Comparison of ENCODE assay signal across 26 cellular contexts in the genomic region with DNA sequence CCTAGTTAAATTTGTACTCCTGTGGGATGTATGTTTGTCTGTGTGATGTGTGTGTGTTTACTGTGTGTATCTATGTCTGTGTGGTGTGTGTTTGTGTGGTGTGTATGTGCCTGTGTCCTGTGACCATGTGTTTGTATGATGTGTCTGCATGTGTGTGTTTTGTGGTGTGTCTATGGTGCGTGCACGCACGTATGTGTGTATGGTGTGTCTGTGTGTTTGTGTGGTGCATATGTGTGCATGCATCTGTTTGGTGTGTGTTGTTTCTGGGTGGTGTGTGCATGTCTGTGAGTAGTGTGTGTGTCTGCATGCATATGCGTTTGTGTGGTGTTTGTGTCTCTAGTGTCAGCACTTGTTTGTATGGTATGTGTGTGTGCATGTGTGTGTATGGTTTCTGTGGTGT.
DNase-seq lines count a peak whose midpoint lies in the region; ATAC-seq, FAIRE-seq and TF ChIP-seq lines count a peak whose summit lies in the region.
"Had no signal": no experiment of that assay in that cellular context is flagged by ENCODE, and none has a peak within 500 bp of the region (broad histone marks: within the 10 kb centered on the region; RNA-seq: fewer than 3 reads in every experiment).

No MANE protein-coding gene starts in this region.

- no CpG with 5 or more reads among the region's 4 CpGs for WGBS in H9 (ENCODE audit: extremely low coverage, insufficient read length, low lambda C conversion rate)
- no CpG with 5 or more reads among the region's 4 CpGs for WGBS in IMR-90 (ENCODE audit: extremely low coverage in 2 of 2, insufficient read length in 1 of 2), 2 experiments
- 99% methylated on average over 4 of the region's 4 CpGs; no CpG with 5 or more reads in 1 of the 2 experiments for WGBS in H1 (ENCODE audit: extremely low coverage in 1 of 2, insufficient coverage in 1 of 2, insufficient read length in 1 of 2, insufficient replicate concordance in 2 of 2, low coverage in 1 of 2, low lambda C conversion rate in 2 of 2, missing lambda C conversion rate in 1 of 2), 2 experiments
- WGBS in psoas muscle, 3 donors, result 91 to 99% (median 97%) methylated on average over 4 of the region's 4 CpGs

- no peaks in the 10 kb centered on the region for H3K4me1 Mint-ChIP-seq in H9
- H3K4me1 Mint-ChIP-seq: CD14-positive monocyte; CD8-positive, alpha-beta memory T cell; GM23338 had no signal

- H4K5ac ChIP-seq in H9 (ENCODE audit: insufficient read length, low read depth, low read length), result peak overlapping the region; percentile 3
- no peak overlapping the region for H4K5ac ChIP-seq in IMR-90 (ENCODE audit: low read depth, low read length)
- H4K5ac ChIP-seq in H1 (ENCODE audit: insufficient read length, low read depth, low read length), result no peak overlapping the region

- dilution Hi-C loops in IMR-90 (cut with HindIII; ENCODE audit: low sequenced_read_pairs, unreplicated experiment), result no loop called here

- H2BK5ac ChIP-seq in H9 (ENCODE audit: insufficient read length, low read length), result no peak overlapping the region
- H2BK5ac ChIP-seq in IMR-90 (ENCODE audit: low read depth, low read length, poor library complexity, severe bottlenecking), result peak overlapping the region; percentile 33
- no peak overlapping the region for H2BK5ac ChIP-seq in H1 (ENCODE audit: low read depth, low read length)

- H4K20me1 ChIP-seq in H9 (ENCODE audit: control insufficient read depth, insufficient read depth, insufficient read length) (no peaks in the 10 kb centered on the region), IMR-90 (ENCODE audit: insufficient read depth, low read length) (no peaks in the 10 kb centered on the region), H1 (replicated peaks in 1 of 2; ENCODE audit: control insufficient read depth in 1 of 2, insufficient read depth in 2 of 2, low read length in 2 of 2) (no peaks in the 10 kb centered on the region)
- H4K20me1 ChIP-seq: BLaER1 treated with 17β-estradiol and CSF1 and Interleukin-3, amounts not matched to agents 10 nM and 100 nM had no signal

- BruUV-seq in IMR-90 (replicated peaks; lab: Mats Ljungman, UMichigan), result no TSS peak

- no peaks in the 10 kb centered on the region for H3K79me2 ChIP-seq in H9 (ENCODE audit: insufficient read depth, low read length)
- no peaks in the 10 kb centered on the region for H3K79me2 ChIP-seq in H1 (ENCODE audit: control insufficient read depth in 1 of 2, insufficient read depth in 2 of 2, low read length in 2 of 2)

- no peak overlapping the region for H3K4me3 Mint-ChIP-seq in H9
- H3K4me3 Mint-ChIP-seq: CD14-positive monocyte; CD4-positive, alpha-beta T cell; CD8-positive, alpha-beta memory T cell; GM23338 had no signal

- POLR2A ChIA-PET in IMR-90 (lab: Charles Lee; ENCODE audit: unreplicated experiment) (no interaction called here), H1 (lab: Charles Lee; ENCODE audit: partially characterized antibody) (no interaction called here)

- H2BK12ac ChIP-seq in H9 (ENCODE audit: insufficient read length, low read depth, low read length) (no peak overlapping the region), H1 (ENCODE audit: low read depth, low read length) (no peak overlapping the region; the same call in 1 of the 2 replicates)

- H3K4ac ChIP-seq in H9 (ENCODE audit: low read depth, low read length), result no peak overlapping the region
- no peak overlapping the region for H3K4ac ChIP-seq in IMR-90 (ENCODE audit: low read depth, low read length)
- H3K4ac ChIP-seq in H1 (replicated peaks; ENCODE audit: insufficient read length, low read depth, low read length), result peak overlapping the region; percentile 91

- H3K4me3 ChIP-seq in IMR-90 (ENCODE audit: insufficient read depth, low read depth, low read length) (no peak overlapping the region), H1 (ENCODE audit: extremely low read depth in 1 of 4, insufficient read depth in 2 of 4, low read depth in 3 of 4, low read length in 4 of 4) (no peak overlapping the region), psoas muscle (no peak overlapping the region)
- H3K4me3 ChIP-seq: A549; BLaER1 treated with 17β-estradiol and CSF1 and Interleukin-3, amounts not matched to agents 10 nM and 100 nM; GM23338 had no signal

- CTCF ChIA-PET in IMR-90 (lab: Yijun Ruan, JAX), result no interaction called here
- CTCF ChIA-PET in H1 (lab: Charles Lee; ENCODE audit: partially characterized antibody), result no interaction called here

- H2BK20ac ChIP-seq in H9 (ENCODE audit: low read depth, low read length, poor library complexity, severe bottlenecking) (no peak overlapping the region), IMR-90 (ENCODE audit: low read depth, low read length) (no peak overlapping the region), H1 (ENCODE audit: low read length) (no peak overlapping the region)

- H3K27ac Mint-ChIP-seq in H9, result no peak overlapping the region
- H3K27ac Mint-ChIP-seq: CD14-positive monocyte; CD4-positive, alpha-beta T cell; CD8-positive, alpha-beta memory T cell; GM23338 had no signal

- H3K27ac ChIP-seq in H9 (ENCODE audit: insufficient read length, low read depth, low read length), result no peak overlapping the region
- no peak overlapping the region for H3K27ac ChIP-seq in IMR-90 (ENCODE audit: insufficient read depth, low read length)
- no peak overlapping the region for H3K27ac ChIP-seq in H1 (ENCODE audit: low read depth, low read length)
- no peak overlapping the region for H3K27ac ChIP-seq in psoas muscle
- H3K27ac ChIP-seq: A549; BLaER1 treated with 17β-estradiol and CSF1 and Interleukin-3, amounts not matched to agents 10 nM and 100 nM had no signal

- intact Hi-C loops in IMR-90 (cut with micrococcal nuclease), result no loop called here
- intact Hi-C loops in psoas muscle (cut with DNase I), result loop anchor here in 1 of 2 donors (10.0 kb wide), 1 partner anchor 56 kb away; no protein-coding TSS in a partner anchor

- H4K91ac ChIP-seq in H9 (ENCODE audit: insufficient read length, low read depth, low read length), result no peak overlapping the region
- H4K91ac ChIP-seq in IMR-90 (ENCODE audit: insufficient read depth, low read depth, low read length), result no peak overlapping the region
- no peak overlapping the region for H4K91ac ChIP-seq in H1 (replicated peaks; ENCODE audit: insufficient read length, low read length)

- H3K36me3 ChIP-seq in IMR-90 (ENCODE audit: control insufficient read depth, insufficient read depth, low read length), result no peaks in the 10 kb centered on the region
- H3K36me3 ChIP-seq in H1 (ENCODE audit: control insufficient read depth in 2 of 4, insufficient read depth in 4 of 4, low read length in 3 of 4), result no peaks in the 10 kb centered on the region
- H3K36me3 ChIP-seq in psoas muscle (ENCODE audit: insufficient read depth in 1 of 2, low read depth in 1 of 2), result no peaks in the 10 kb centered on the region
- H3K36me3 ChIP-seq: BE2C; BLaER1 treated with 17β-estradiol and CSF1 and Interleukin-3, amounts not matched to agents 10 nM and 100 nM had no signal

- H2AFZ ChIP-seq in H9 (ENCODE audit: low read length), result no peak overlapping the region
- no peak overlapping the region for H2AFZ ChIP-seq in IMR-90 (replicated peaks; ENCODE audit: low read length, poor library complexity)
- no peak overlapping the region for H2AFZ ChIP-seq in H1 (ENCODE audit: low read length)
- H2AFZ ChIP-seq: GM23338 had no signal

- H2BK120ac ChIP-seq in H9 (ENCODE audit: low read depth, low read length, poor library complexity, severe bottlenecking) (no peak overlapping the region), IMR-90 (ENCODE audit: low read depth, low read length) (no peak overlapping the region), H1 (replicated peaks; ENCODE audit: low read depth, low read length) (no peak overlapping the region)

- H2AK5ac ChIP-seq in H9 (ENCODE audit: insufficient read length, low read length) (no peak overlapping the region), IMR-90 (ENCODE audit: low read depth, low read length) (no peak overlapping the region), H1 (ENCODE audit: low read depth, low read length) (no peak overlapping the region)

- H3K56ac ChIP-seq in H9 (ENCODE audit: insufficient read length, low read depth, low read length), result no peak overlapping the region
- no peak overlapping the region for H3K56ac ChIP-seq in IMR-90 (ENCODE audit: extremely low read depth, insufficient read depth, low read length)
- H3K56ac ChIP-seq in H1 (replicated peaks; ENCODE audit: insufficient read length, low read depth, low read length), result no peak overlapping the region

- H3T11ph ChIP-seq in H9 (ENCODE audit: low read length), result no peak overlapping the region

- ATAC-seq in IMR-90 (ENCODE audit: low read depth) (no peak), psoas muscle (no peak), esophagus mucosa (no peak)
- ATAC-seq: A549, GM23338 had no signal

- H3K27me3 ChIP-seq in H9 (ENCODE audit: insufficient read depth, low read length) (no peaks in the 10 kb centered on the region), IMR-90 (ENCODE audit: control insufficient read depth, insufficient read depth, low read length) (no peaks in the 10 kb centered on the region), H1 (replicated peaks in 1 of 4; ENCODE audit: control insufficient read depth in 3 of 4, extremely low read depth in 1 of 4, insufficient read depth in 3 of 4, low read length in 3 of 4) (peaks cover 0 to 1% (median 0%) of the 10 kb centered on the region in 4 experiments; a peak in 1 of 7 replicates), psoas muscle (ENCODE audit: insufficient read depth in 3 of 3, low read length in 2 of 3) (no peaks in the 10 kb centered on the region)
- H3K27me3 ChIP-seq: BE2C; BLaER1 treated with 17β-estradiol and CSF1 and Interleukin-3, amounts not matched to agents 10 nM and 100 nM had no signal

- no peak overlapping the region for H3K23ac ChIP-seq in H9 (ENCODE audit: insufficient read length, low read depth, low read length)
- H3K23ac ChIP-seq in IMR-90 (ENCODE audit: low read depth, low read length), result no peak overlapping the region
- no peak overlapping the region for H3K23ac ChIP-seq in H1 (ENCODE audit: insufficient read length)

- H3K23me2 ChIP-seq in H9 (ENCODE audit: insufficient read length, low read depth, low read length, poor library complexity, severe bottlenecking), result no peaks in the 10 kb centered on the region
- peaks cover 2% of the 10 kb centered on the region; the same call in 1 of the 2 replicates for H3K23me2 ChIP-seq in H1 (ENCODE audit: low read depth, low read length)

- H3K9ac ChIP-seq in H9 (ENCODE audit: extremely low read depth, insufficient read length, low read length) (no peak overlapping the region), IMR-90 (ENCODE audit: low read depth, low read length) (no peak overlapping the region), H1 (replicated peaks in 1 of 4; ENCODE audit: extremely low read depth in 1 of 4, low read depth in 3 of 4, low read length in 3 of 4) (no peak overlapping the region)
- H3K9ac ChIP-seq: BLaER1 treated with 17β-estradiol and CSF1 and Interleukin-3, amounts not matched to agents 10 nM and 100 nM had no signal

- DNase-seq in H9 (no peak), IMR-90 (no peak), H1 (ENCODE audit: low read depth in 1 of 2, low spot score in 2 of 2) (no peak), urothelium cell line (ENCODE audit: low spot score) (no peak), psoas muscle (no peak), T-helper 2 cell (no peak)
- DNase-seq: 8988T; ACHN; AML-193; BE2C; CD4-positive, alpha-beta T cell; CD8-positive, alpha-beta memory T cell; DMS 273 treated with DMSO at 0.1 percent for 48 hours; DMS79; EL; GDM1; HCEC 1CT had no signal

- H3K9me3 Mint-ChIP-seq in H9, result no peaks in the 10 kb centered on the region

- H2BK15ac ChIP-seq in H9 (ENCODE audit: low read depth, low read length), result no peak overlapping the region
- no peak overlapping the region for H2BK15ac ChIP-seq in IMR-90 (ENCODE audit: low read depth, low read length)
- H2BK15ac ChIP-seq in H1 (ENCODE audit: low read length), result no peak overlapping the region

- no peak overlapping the region for H3K18ac ChIP-seq in H9 (ENCODE audit: insufficient read length, low read depth, low read length)
- H3K18ac ChIP-seq in IMR-90 (ENCODE audit: low read depth, low read length), result no peak overlapping the region
- H3K18ac ChIP-seq in H1 (ENCODE audit: extremely low read depth, low read length), result no peak overlapping the region

- FAIRE-seq in H1 (lab: Jason Lieb, UNC) (no peak), urothelium cell line (lab: Jason Lieb, UNC) (peak; percentile 75)
- FAIRE-seq: A549, D721Med, GM12891, GM18507, H54 had no signal

- H3K9me3 ChIP-seq in H9 (ENCODE audit: control insufficient read depth, low read depth, low read length) (no peaks in the 10 kb centered on the region), IMR-90 (ENCODE audit: control insufficient read depth, insufficient read depth, low read length) (peaks cover 9% of the 10 kb centered on the region), H1 (ENCODE audit: insufficient read depth in 2 of 2, low read depth in 1 of 2, low read length in 1 of 2) (no peaks in the 10 kb centered on the region), psoas muscle (no peaks in the 10 kb centered on the region)
- H3K9me3 ChIP-seq: A549; BE2C; BLaER1 treated with 17β-estradiol and CSF1 and Interleukin-3, amounts not matched to agents 10 nM and 100 nM had no signal

- H3K27me3 Mint-ChIP-seq in H9 (ENCODE audit: low read depth), result peaks cover 14% of the 10 kb centered on the region
- H3K27me3 Mint-ChIP-seq: CD4-positive, alpha-beta T cell; CD8-positive, alpha-beta memory T cell had no signal

- TF ChIP-seq CTCF in H9 (conservative IDR thresholded peaks at IDR 0.05) (no peak), IMR-90 (conservative IDR thresholded peaks at IDR 0.05; ENCODE audit: low read depth, low read length) (no peak), H1 (IDR thresholded peaks at IDR 0.05; ENCODE audit: control extremely low read depth in 1 of 3, insufficient read depth in 1 of 3, low read depth in 1 of 3, low read length in 3 of 3) (no peak), psoas muscle (IDR thresholded peaks at IDR 0.05) (no peak)

- in situ Hi-C loops in IMR-90 (cut with MboI; ENCODE audit: low sequenced_read_pairs), result no loop called here

- no peak overlapping the region for H3K4me2 ChIP-seq in H9 (ENCODE audit: insufficient read depth, insufficient read length, low read length)
- H3K4me2 ChIP-seq in IMR-90 (ENCODE audit: low read depth, low read length), result no peak overlapping the region
- no peak overlapping the region for H3K4me2 ChIP-seq in H1 (ENCODE audit: insufficient read depth in 1 of 2, low read depth in 2 of 2, low read length in 2 of 2)
- H3K4me2 ChIP-seq: A549; BLaER1 treated with 17β-estradiol and CSF1 and Interleukin-3, amounts not matched to agents 10 nM and 100 nM; GM23338 had no signal

- H3K14ac ChIP-seq in H9 (ENCODE audit: insufficient read depth, low read length) (no peak overlapping the region), IMR-90 (replicated peaks; ENCODE audit: low read depth, low read length) (no peak overlapping the region), H1 (ENCODE audit: insufficient read length) (peak overlapping the region; percentile 28)

- H4K8ac ChIP-seq in H9 (replicated peaks; ENCODE audit: insufficient read length, low read depth, low read length), result no peak overlapping the region
- no peak overlapping the region for H4K8ac ChIP-seq in IMR-90 (ENCODE audit: low read depth in 2 of 2, low read length in 2 of 2)
- H4K8ac ChIP-seq in H1 (ENCODE audit: extremely low read depth, insufficient read depth, low read length), result no peak overlapping the region

- TF ChIP-seq RAD21 in IMR-90 (IDR thresholded peaks at IDR 0.05; ENCODE audit: low read length) (no peak), H1 (IDR thresholded peaks at IDR 0.05 in 1 of 2, conservative IDR thresholded peaks at IDR 0.05 in 1 of 2; ENCODE audit: low read depth in 2 of 2, low read length in 2 of 2) (no peak)

- H3K4me1 ChIP-seq in H9 (ENCODE audit: insufficient read depth, low read length), result no peaks in the 10 kb centered on the region
- no peaks in the 10 kb centered on the region for H3K4me1 ChIP-seq in IMR-90 (ENCODE audit: control insufficient read depth, insufficient read depth, low read length)
- H3K4me1 ChIP-seq in H1 (replicated peaks in 1 of 4; ENCODE audit: control insufficient read depth in 3 of 4, insufficient read depth in 4 of 4, low read length in 3 of 4), result no peaks in the 10 kb centered on the region; a peak in 1 of 7 replicates
- no peaks in the 10 kb centered on the region for H3K4me1 ChIP-seq in psoas muscle
- H3K4me1 ChIP-seq: A549, BE2C had no signal

- no peak overlapping the region for H2AK9ac ChIP-seq in IMR-90 (replicated peaks; ENCODE audit: low read depth, low read length, poor library complexity)

- TF ChIP-seq EP300 in H1 (IDR thresholded peaks at IDR 0.05; ENCODE audit: borderline replicate concordance in 1 of 2, low read depth in 2 of 2, low read length in 2 of 2), result no peak

- H3K36me3 Mint-ChIP-seq in H9 (ENCODE audit: insufficient read depth in 1 of 3, low read depth in 3 of 3), result no peaks in the 10 kb centered on the region
- H3K36me3 Mint-ChIP-seq: CD14-positive monocyte; CD8-positive, alpha-beta memory T cell had no signal

- TF ChIP-seq POLR2A in IMR-90 (IDR thresholded peaks at IDR 0.05; ENCODE audit: low read depth, low read length) (no peak), H1 (IDR thresholded peaks at IDR 0.05; ENCODE audit: control extremely low read depth in 1 of 2, low read depth in 2 of 2, low read length in 2 of 2) (no peak)

- no peaks in the 10 kb centered on the region for H3K9me1 ChIP-seq in IMR-90 (ENCODE audit: insufficient read depth, low read length)

- H3K79me1 ChIP-seq in H9 (ENCODE audit: insufficient read depth, low read depth, low read length, poor library complexity, severe bottlenecking) (no peaks in the 10 kb centered on the region), IMR-90 (ENCODE audit: low read depth in 1 of 2, low read length in 2 of 2) (no peaks in the 10 kb centered on the region), H1 (ENCODE audit: low read depth, low read length) (no peaks in the 10 kb centered on the region)
